In the genomic region with DNA sequence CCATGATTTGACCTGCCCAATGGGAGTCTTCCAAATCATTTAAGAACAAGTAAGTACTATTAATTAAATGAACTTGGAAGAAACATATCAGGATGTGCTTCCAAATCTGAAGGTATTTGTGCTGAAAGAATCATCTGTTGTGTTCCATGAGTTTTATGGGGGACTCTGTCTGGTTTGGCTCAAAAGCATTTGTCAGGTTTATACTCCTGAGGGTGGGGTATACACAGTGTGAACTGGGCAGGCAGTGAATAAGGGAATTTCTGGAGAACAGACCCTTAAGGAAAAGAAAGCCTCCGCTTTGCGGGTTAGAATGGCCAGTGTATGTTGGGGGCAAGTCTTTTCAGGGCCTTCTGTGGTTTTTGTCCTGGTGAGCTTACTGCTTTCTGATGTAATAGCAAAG, we compare ENCODE assay signal across 31 cellular contexts. TPM values are rescaled to one million over a fixed set of nuclear protein-coding genes. Genes with fewer than 3 reads are reported as not detected.
DNase-seq lines count a peak whose midpoint lies in the region; ATAC-seq and TF ChIP-seq lines count a peak whose summit lies in the region.
"Had no signal": no experiment of that assay in that cellular context is flagged by ENCODE, and none has a peak within 500 bp of the region (broad histone marks: within the 10 kb centered on the region; RNA-seq: fewer than 3 reads in every experiment).

No MANE protein-coding gene starts in this region.

- H3K9me3 ChIP-seq in HEK293 (ENCODE audit: control insufficient read depth, insufficient read depth, low read depth, low read length), result no peaks in the 10 kb centered on the region
- no peaks in the 10 kb centered on the region for H3K9me3 ChIP-seq in SK-N-SH
- H3K9me3 ChIP-seq: SJSA1 had no signal

- H3K4me3 Mint-ChIP-seq in chondrocyte (ENCODE audit: unreplicated experiment) (no peak overlapping the region), mesothelial cell of epicardium (no peak overlapping the region)
- no peak overlapping the region for H3K4me3 Mint-ChIP-seq in stimulated activated memory B cell treated with anti-CD40 and anti-IgM and Interleukin-4, amounts not matched to agents 10 μg/mL and 1 μg/mL and 100 μg/mL, for 72 hours
- H3K4me3 Mint-ChIP-seq: CD4-positive, alpha-beta memory T cell had no signal

- H3K27me3 Mint-ChIP-seq in chondrocyte (ENCODE audit: low read depth) (no peaks in the 10 kb centered on the region), mesothelial cell of epicardium (ENCODE audit: low read depth) (no peaks in the 10 kb centered on the region)
- peaks cover 40% of the 10 kb centered on the region for H3K27me3 Mint-ChIP-seq in stimulated activated memory B cell treated with anti-CD40 and anti-IgM and Interleukin-4, amounts not matched to agents 10 μg/mL and 1 μg/mL and 100 μg/mL, for 72 hours

- H3K27me3 ChIP-seq in SK-N-SH (ENCODE audit: insufficient read depth), result no peaks in the 10 kb centered on the region
- H3K27me3 ChIP-seq: SJSA1 had no signal

- TF ChIP-seq RAD21 in SK-N-SH (IDR thresholded peaks at IDR 0.05; ENCODE audit: low read length), result no peak

- TF ChIP-seq EP300 in SK-N-SH (IDR thresholded peaks at IDR 0.05; ENCODE audit: borderline replicate concordance in 1 of 2, low read depth in 1 of 2, low read length in 1 of 2), result no peak

- H4K20me1 ChIP-seq in SK-N-SH (ENCODE audit: insufficient read depth), result no peaks in the 10 kb centered on the region

- H3F3A ChIP-seq in SK-N-SH (replicated peaks; ENCODE audit: insufficient read depth), result no peaks in the 10 kb centered on the region

- H3K36me3 ChIP-seq in HEK293 (ENCODE audit: control insufficient read depth in 2 of 2, insufficient read depth in 1 of 2, low read length in 2 of 2) (peaks cover 0 to 6% of the 10 kb centered on the region in 2 experiments; a peak in 2 of 3 replicates), SK-N-SH (replicated peaks in 1 of 2; ENCODE audit: control insufficient read depth in 1 of 2, insufficient read depth in 2 of 2, low read length in 1 of 2) (no peaks in the 10 kb centered on the region)

- H3K9ac ChIP-seq in SK-N-SH, result no peak overlapping the region

- POLR2A ChIA-PET in HEK293 (lab: Yijun Ruan, JAX) (no interaction called here), SK-N-SH (lab: Yijun Ruan, JAX) (no interaction called here)

- no peak for ATAC-seq in HG02938 (IDR thresholded peaks at IDR 0.05; ENCODE audit: unreplicated experiment)
- ATAC-seq in stimulated activated memory B cell treated with anti-CD40 and anti-IgM and Interleukin-4, amounts not matched to agents 10 μg/mL and 1 μg/mL and 100 μg/mL, for 72 hours, result no peak
- ATAC-seq: GM12878 had no signal

- H3K36me3 Mint-ChIP-seq in chondrocyte (ENCODE audit: low read depth), result peaks cover 9% of the 10 kb centered on the region
- peaks cover 10% of the 10 kb centered on the region for H3K36me3 Mint-ChIP-seq in mesothelial cell of epicardium
- H3K36me3 Mint-ChIP-seq in stimulated activated memory B cell treated with anti-CD40 and anti-IgM and Interleukin-4, amounts not matched to agents 10 μg/mL and 1 μg/mL and 100 μg/mL, for 72 hours, result no peaks in the 10 kb centered on the region

- peak overlapping the region; percentile 77 for H3K27ac Mint-ChIP-seq in chondrocyte (ENCODE audit: unreplicated experiment)
- H3K27ac Mint-ChIP-seq in mesothelial cell of epicardium, result peak overlapping the region; percentile 5
- no peak overlapping the region for H3K27ac Mint-ChIP-seq in stimulated activated memory B cell treated with anti-CD40 and anti-IgM and Interleukin-4, amounts not matched to agents 10 μg/mL and 1 μg/mL and 100 μg/mL, for 72 hours
- H3K27ac Mint-ChIP-seq: CD4-positive, alpha-beta memory T cell had no signal

- H3K4me1 Mint-ChIP-seq in chondrocyte (ENCODE audit: low read depth), result peaks cover 46% of the 10 kb centered on the region
- peaks cover 34% of the 10 kb centered on the region for H3K4me1 Mint-ChIP-seq in mesothelial cell of epicardium
- peaks cover 15% of the 10 kb centered on the region for H3K4me1 Mint-ChIP-seq in stimulated activated memory B cell treated with anti-CD40 and anti-IgM and Interleukin-4, amounts not matched to agents 10 μg/mL and 1 μg/mL and 100 μg/mL, for 72 hours

- H3K4me3 ChIP-seq in HEK293 (ENCODE audit: low read depth, low read length) (no peak overlapping the region), SK-N-SH (ENCODE audit: low read depth in 2 of 2, low read length in 1 of 2) (no peak overlapping the region)
- H3K4me3 ChIP-seq: GM12878, PC-9, SJSA1 had no signal

- no peak overlapping the region for H2AFZ ChIP-seq in SK-N-SH (ENCODE audit: low read depth)
- H2AFZ ChIP-seq: PC-9 had no signal

- peaks cover 53% of the 10 kb centered on the region for H3K79me2 ChIP-seq in SK-N-SH (ENCODE audit: insufficient read depth)

- 95% methylated on average over 2 of the region's 2 CpGs for WGBS in SK-N-SH (ENCODE audit: low lambda C conversion rate)

- no peaks in the 10 kb centered on the region for H3K9me3 Mint-ChIP-seq in chondrocyte (ENCODE audit: low read depth)
- H3K9me3 Mint-ChIP-seq in mesothelial cell of epicardium, result no peaks in the 10 kb centered on the region
- no peaks in the 10 kb centered on the region for H3K9me3 Mint-ChIP-seq in stimulated activated memory B cell treated with anti-CD40 and anti-IgM and Interleukin-4, amounts not matched to agents 10 μg/mL and 1 μg/mL and 100 μg/mL, for 72 hours
- H3K9me3 Mint-ChIP-seq: CD4-positive, alpha-beta memory T cell had no signal

- no peak overlapping the region for H3K4me2 ChIP-seq in SK-N-SH
- H3K4me2 ChIP-seq: PC-9 had no signal

- H3K27ac ChIP-seq in HEK293 (ENCODE audit: extremely low read depth, low read depth, low read length) (no peak overlapping the region), SK-N-SH (ENCODE audit: low read depth in 2 of 2, low read length in 1 of 2) (no peak overlapping the region)
- H3K27ac ChIP-seq: PC-9, SJSA1 had no signal

- CTCF ChIA-PET in HEK293 (lab: Yijun Ruan, JAX), result interaction anchor here (0.7 to 1.2 kb wide), 2 partner anchors 21 to 78 kb away, joined by 3 to 4 read pairs; no protein-coding TSS in a partner anchor
- CTCF ChIA-PET in SK-N-SH (lab: Yijun Ruan, JAX), result no interaction called here

- TF ChIP-seq CTCF in HEK293 (tag by site-specific recombination; IDR thresholded peaks at IDR 0.05) (no peak), chondrocyte (IDR thresholded peaks at IDR 0.05) (no peak), mesothelial cell of epicardium (IDR thresholded peaks at IDR 0.05; ENCODE audit: unreplicated experiment) (no peak), SK-N-SH (IDR thresholded peaks at IDR 0.05) (no peak)

- DNase-seq in chondrocyte (ENCODE audit: low spot score) (no peak), mesothelial cell of epicardium (ENCODE audit: low spot score in 2 of 2, unreplicated experiment in 2 of 2) (no peak), SK-N-SH (no peak), NCI-H1694 treated with DMSO at 0.1 percent for 48 hours (lab: John Stamatoyannopoulos, UW) (no peak)
- DNase-seq: AML-193; C1 segment of cervical spinal cord; CD4-positive, alpha-beta memory T cell; COR-L47; DMS79; EL; GDM1; GOT3; HCEC 1CT; KBM-7; MV-4-11; NCI-H1105; NCI-H1436 treated with DMSO at 0.1 percent for 48 hours; NCI-H1930; NCI-H2107; NCI-H446; NCI-H524 treated with DMSO at 0.1 percent for 48 hours; NCI-H82; NK-92 treated with Interleukin-12 subunit alpha and Interleukin-12 subunit beta, amount 100 ng/mL, for 24 hours; PC-9; Right ventricle myocardium superior; RPMI8226 had no signal

- H3K4me1 ChIP-seq in HEK293 (ENCODE audit: control insufficient read depth, insufficient read depth, low read length) (peaks cover 42% of the 10 kb centered on the region), SK-N-SH (ENCODE audit: control insufficient read depth in 1 of 2, insufficient read depth in 2 of 2, low read depth in 1 of 2, low read length in 1 of 2) (peaks cover 2 to 26% of the 10 kb centered on the region in 2 experiments; a peak in 3 of 4 replicates)

- H3K9me2 ChIP-seq in SK-N-SH, result no peaks in the 10 kb centered on the region

TF ChIP-seq in HEK293, 187 proteins besides CTCF, POLR2A, EP300 and RAD21 (continues in another document):
- TF ChIP-seq ZNF610 (tag by site-specific recombination; IDR thresholded peaks at IDR 0.05; ENCODE audit: borderline replicate concordance), result no peak
- TF ChIP-seq YY1 (tag by site-specific recombination; IDR thresholded peaks at IDR 0.05), result no peak
- no peak for TF ChIP-seq ZFP37 (tag by site-specific recombination; IDR thresholded peaks at IDR 0.05)
- no peak for TF ChIP-seq ZNF174 (tag by site-specific recombination; IDR thresholded peaks at IDR 0.05)
- TF ChIP-seq ZNF366 (tag by site-specific recombination; conservative IDR thresholded peaks at IDR 0.05), result no peak
- TF ChIP-seq ZSCAN23 (tag by site-specific recombination; IDR thresholded peaks at IDR 0.05), result no peak
- no peak for TF ChIP-seq ZNF747 (tag by site-specific recombination; IDR thresholded peaks at IDR 0.05)

TF ChIP-seq in SK-N-SH, 30 proteins besides CTCF, POLR2A, EP300 and RAD21 (continues in another document):
- TF ChIP-seq NRF1 (IDR thresholded peaks at IDR 0.05; ENCODE audit: low read depth, low read length) (no peak), SMC3 (IDR thresholded peaks at IDR 0.05; ENCODE audit: low read depth, low read length) (no peak), TAF1 (IDR thresholded peaks at IDR 0.05; ENCODE audit: borderline replicate concordance, low read depth, low read length) (no peak), GATA2 (CRISPR knock-in tag; IDR thresholded peaks at IDR 0.05) (no peak), RXRA (IDR thresholded peaks at IDR 0.05; ENCODE audit: borderline replicate concordance, low read depth) (no peak)
- TF ChIP-seq, protein P1, sequence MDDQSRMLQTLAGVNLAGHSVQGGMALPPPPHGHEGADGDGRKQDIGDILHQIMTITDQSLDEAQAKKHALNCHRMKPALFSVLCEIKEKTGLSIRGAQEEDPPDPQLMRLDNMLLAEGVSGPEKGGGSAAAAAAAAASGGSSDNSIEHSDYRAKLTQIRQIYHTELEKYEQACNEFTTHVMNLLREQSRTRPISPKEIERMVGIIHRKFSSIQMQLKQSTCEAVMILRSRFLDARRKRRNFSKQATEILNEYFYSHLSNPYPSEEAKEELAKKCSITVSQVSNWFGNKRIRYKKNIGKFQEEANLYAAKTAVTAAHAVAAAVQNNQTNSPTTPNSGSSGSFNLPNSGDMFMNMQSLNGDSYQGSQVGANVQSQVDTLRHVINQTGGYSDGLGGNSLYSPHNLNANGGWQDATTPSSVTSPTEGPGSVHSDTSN (IDR thresholded peaks at IDR 0.05), result no peak

RNA-seq across cellular contexts. Expression of a gene that starts 29.9 kb away (rescaled TPM):
- total RNA-seq in chondrocyte, result 30.9 to 42.3 TPM (median 34.4 TPM) in 3 replicates
- 76.4 to 84.0 TPM (median 78.0 TPM) in 3 replicates for total RNA-seq in mesothelial cell of epicardium
- 5.8 and 10.2 TPM in 2 replicates for polyA plus RNA-seq in SK-N-SH (2012; rRNA removed)
- polyA plus RNA-seq in SK-N-SH (2012; cell fraction: cytosol; rRNA removed), result 6.9 and 8.6 TPM in 2 replicates
- 20.2 and 22.4 TPM in 2 replicates for polyA plus RNA-seq in SK-N-SH (2012; cell fraction: nucleus; rRNA removed)
